9 cellular contexts compared by ENCODE assay signal in genomic region chr12:27779837-27780611, GRCh38. TPM values are rescaled to one million over a fixed set of nuclear protein-coding genes. Genes with fewer than 3 reads are reported as not detected.
DNase-seq lines count a peak whose midpoint lies in the region; ATAC-seq and TF ChIP-seq lines count a peak whose summit lies in the region.
"Had no signal": no experiment of that assay in that cellular context is flagged by ENCODE, and none has a peak within 500 bp of the region (broad histone marks: within the 10 kb centered on the region; RNA-seq: fewer than 3 reads in every experiment).

KLHL42 (plus strand) TSS chr12:27780233; CDS start chr12:27780331, 98 bp downstream.
MANSC4 (minus strand) TSS chr12:27780236; CDS start chr12:27771276, 8,960 bp downstream.

- H3K4me1 ChIP-seq in colonic mucosa: peaks cover 4% of the 10 kb centered on the region

- peak within 1 kb of the TSS; percentile 83 for H3K27ac Mint-ChIP-seq in activated CD4-positive, alpha-beta T cell treated with anti-CD3 and anti-CD28 coated beads for 36 hours

- H3K36me3 Mint-ChIP-seq in activated CD4-positive, alpha-beta T cell treated with anti-CD3 and anti-CD28 coated beads for 36 hours (ENCODE audit: low read depth): peaks cover 20% of the 10 kb centered on the region

- no peaks in the 10 kb centered on the region for H3K9me3 ChIP-seq in colonic mucosa

- peak within 1 kb of the TSS; percentile 77 to 91 for H3K9ac ChIP-seq in colonic mucosa (ENCODE audit: low read depth in 2 of 2, low read length in 2 of 2)

- POLR2A ChIA-PET in AG04449 (lab: Yijun Ruan, JAX): interaction anchor here (0.7 to 1.1 kb wide), 4 partner anchors 17 to 83 kb away, joined by 3 to 4 read pairs (median 4); no protein-coding TSS in a partner anchor
- POLR2A ChIA-PET in activated CD4-positive, alpha-beta T cell treated with anti-CD3 and anti-CD28 coated beads for 36 hours (lab: Charles Lee): interaction anchor here (0.5 to 1.5 kb wide), 3 partner anchors 42 to 301 kb away, joined by 3 to 5 read pairs (median 3); no protein-coding TSS in a partner anchor

- intact Hi-C loops in activated CD4-positive, alpha-beta T cell treated with anti-CD3 and anti-CD28 coated beads for 36 hours (cut with DNase I, micrococcal nuclease): loop anchor here (1.0 to 5.0 kb wide), 5 partner anchors 21 to 412 kb away; partner anchors contain the start of genes MRPS35 (in 2 of the 2) and CCDC91 (in 1 of the 2)
- intact Hi-C loops in colonic mucosa (cut with DNase I): loop anchor here (10.0 kb wide), 1 partner anchor 45 kb away; no protein-coding TSS in a partner anchor

- no peaks in the 10 kb centered on the region for H3K36me3 ChIP-seq in colonic mucosa

- H3K4me1 Mint-ChIP-seq in activated CD4-positive, alpha-beta T cell treated with anti-CD3 and anti-CD28 coated beads for 36 hours: peaks cover 34% of the 10 kb centered on the region

- no peaks in the 10 kb centered on the region for H3K27me3 ChIP-seq in colonic mucosa

- no peak for DNase-seq in AG04449 (ENCODE audit: low read depth, low spot score)
- DNase-seq in NCI-H2227 (lab: John Stamatoyannopoulos, UW; ENCODE audit: unreplicated experiment): peak; percentile 82
- peak; percentile 80 for DNase-seq in activated CD4-positive, alpha-beta T cell treated with anti-CD3 and anti-CD28 coated beads for 36 hours
- peak; percentile 64 for DNase-seq in colonic mucosa
- peak; percentile 78 for DNase-seq in left lobe of liver (ENCODE audit: low spot score)
- DNase-seq in stimulated activated CD4-positive, alpha-beta T cell treated with anti-CD3 and anti-CD28 coated beads, Interleukin-2, amount 100 ng/mL, for 24 hours: peak; percentile 66 to 67

- H3K27ac ChIP-seq in colonic mucosa: peak within 1 kb of the TSS; percentile 93

- CTCF ChIA-PET in AG04449 (lab: Yijun Ruan, JAX): interaction anchor here (1.2 to 2.7 kb wide), 8 partner anchors 8 to 393 kb away, joined by 3 to 9 read pairs (median 5); no protein-coding TSS in a partner anchor
- CTCF ChIA-PET in activated CD4-positive, alpha-beta T cell treated with anti-CD3 and anti-CD28 coated beads for 36 hours (lab: Charles Lee): interaction anchor here (1.1 to 3.4 kb wide), 2 partner anchors 41 to 161 kb away, joined by 4 to 20 read pairs; no protein-coding TSS in a partner anchor

- H3K4me3 ChIP-seq in AG04449 (ENCODE audit: low read depth, low read length) (peak within 1 kb of the TSS; percentile 86), colonic mucosa (peak within 1 kb of the TSS; percentile 78)

- ATAC-seq in GM18861 (IDR thresholded peaks at IDR 0.05; ENCODE audit: unreplicated experiment) (peak; percentile 57), HG03064 (IDR thresholded peaks at IDR 0.05; ENCODE audit: low read depth, unreplicated experiment) (peak; percentile 72), left lobe of liver (peak; percentile 95)
- ATAC-seq in activated CD4-positive, alpha-beta T cell treated with anti-CD3 and anti-CD28 coated beads for 36 hours: peak; percentile 86

- no peaks in the 10 kb centered on the region for H3K9me3 Mint-ChIP-seq in activated CD4-positive, alpha-beta T cell treated with anti-CD3 and anti-CD28 coated beads for 36 hours (ENCODE audit: low read depth)

- peak within 1 kb of the TSS; percentile 80 for H3K4me3 Mint-ChIP-seq in activated CD4-positive, alpha-beta T cell treated with anti-CD3 and anti-CD28 coated beads for 36 hours

- peak; percentile 8 for TF ChIP-seq CTCF in AG04449 (IDR thresholded peaks at IDR 0.05; ENCODE audit: insufficient read depth, low read length, missing control alignments)
- no peak for TF ChIP-seq CTCF in colonic mucosa (IDR thresholded peaks at IDR 0.05)

- no peaks in the 10 kb centered on the region for H3K27me3 Mint-ChIP-seq in activated CD4-positive, alpha-beta T cell treated with anti-CD3 and anti-CD28 coated beads for 36 hours

RNA-seq across cellular contexts. Expression of gene KLHL42, which starts in this region (rescaled TPM):
- total RNA-seq in activated CD4-positive, alpha-beta T cell treated with anti-CD3 and anti-CD28 coated beads for 36 hours: 1 to 10 TPM; 7.1 to 9.2 TPM
- total RNA-seq in colonic mucosa (10 to 100 TPM; 16.5 to 20.1 TPM), left lobe of liver (12.2 TPM)

RNA-seq across cellular contexts. Expression of gene MANSC4, which starts in this region (rescaled TPM):
- not detected for total RNA-seq in activated CD4-positive, alpha-beta T cell treated with anti-CD3 and anti-CD28 coated beads for 36 hours
- total RNA-seq in colonic mucosa (not detected), left lobe of liver (not detected)
- total RNA-seq: NCI-H460 had no signal
